14 cellular contexts compared by ENCODE assay signal in the genomic region with DNA sequence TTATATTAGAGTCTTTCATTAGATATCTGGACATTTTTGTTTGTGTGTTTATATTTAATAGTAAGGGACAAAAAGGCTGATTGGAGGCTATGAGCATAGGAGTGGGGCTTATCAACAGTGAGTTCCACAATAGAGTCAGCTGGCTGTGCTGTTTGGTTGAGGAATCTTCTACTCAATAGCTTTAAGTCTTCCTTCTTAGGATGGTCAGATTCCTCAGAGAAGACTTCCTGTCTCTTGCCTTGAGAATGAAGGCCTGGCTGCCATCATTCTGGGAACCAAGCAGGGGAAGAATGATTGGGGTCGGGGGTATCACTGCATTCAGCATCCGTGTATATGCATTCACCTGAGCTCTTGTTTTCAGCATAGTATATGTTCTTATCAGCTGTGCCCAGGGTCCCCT. TPM values are rescaled to one million over a fixed set of nuclear protein-coding genes. Genes with fewer than 3 reads are reported as not detected.
"Had no signal": no experiment of that assay in that cellular context is flagged by ENCODE, and none has a peak within 500 bp of the region (broad histone marks: within the 10 kb centered on the region; RNA-seq: fewer than 3 reads in every experiment).

No MANE protein-coding gene starts in this region.

- H3K9me3 ChIP-seq: gastroesophageal sphincter had no signal

- H3K4me3 Mint-ChIP-seq: activated CD8-positive, alpha-beta memory T cell treated with anti-CD3 and anti-CD28 coated beads, Interleukin-2, amount 10 ng/mL, durations not matched to agents 7 days and 5 days; activated T-cell treated with anti-CD3 and anti-CD28 coated beads, Interleukin-2, amount 50 U/mL, for 24 hours; type B pancreatic cell had no signal

- H2AFZ ChIP-seq: parathyroid adenoma had no signal

- H3K27ac ChIP-seq: brain microvascular endothelial cell, gastroesophageal sphincter, parathyroid adenoma had no signal

- H3K9me3 Mint-ChIP-seq: activated naive CD4-positive, alpha-beta T cell treated with anti-CD3 and anti-CD28 coated beads, Interleukin-2, amount 50 U/mL, for 72 hours; activated T-cell treated with anti-CD3 and anti-CD28 coated beads, Interleukin-2, amount 50 U/mL, for 24 hours; type B pancreatic cell had no signal

- H3K4me3 ChIP-seq: gastroesophageal sphincter, skin epidermis had no signal

- H3K27ac Mint-ChIP-seq: activated CD8-positive, alpha-beta memory T cell treated with anti-CD3 and anti-CD28 coated beads, Interleukin-2, amount 10 ng/mL, durations not matched to agents 7 days and 5 days; activated T-cell treated with anti-CD3 and anti-CD28 coated beads, Interleukin-2, amount 50 U/mL, for 24 hours; type B pancreatic cell had no signal

- DNase-seq: activated CD4-positive, alpha-beta T cell treated with anti-CD3 and anti-CD28 coated beads, Interleukin-2, amount 50 U/mL, for 48 hours; activated CD4-positive, CD25-positive, alpha-beta regulatory T cell treated with anti-CD3 and anti-CD28 coated beads, Interleukin-2, amount 50 U/mL, for 72 hours; activated CD8-positive, alpha-beta memory T cell treated with anti-CD3 and anti-CD28 coated beads, Interleukin-2, amount 10 ng/mL, durations not matched to agents 7 days and 5 days; activated effector memory CD4-positive, alpha-beta T cell treated with Interleukin-2 at 50 U/mL for 16 hours; activated T-cell treated with anti-CD3 and anti-CD28 coated beads, Interleukin-2, amount 50 U/mL, for 24 hours; amygdala; brain microvascular endothelial cell had no signal

- H3K27me3 ChIP-seq: brain microvascular endothelial cell, gastroesophageal sphincter had no signal

- ATAC-seq: activated CD8-positive, alpha-beta memory T cell treated with anti-CD3 and anti-CD28 coated beads, Interleukin-2, amount 10 ng/mL, durations not matched to agents 7 days and 5 days; activated naive CD4-positive, alpha-beta T cell treated with anti-CD3 and anti-CD28 coated beads, Interleukin-2, amount 50 U/mL, for 72 hours; gastroesophageal sphincter; SK-N-SH treated with all-trans-retinoic acid at 6 μM for 48 hours had no signal

- H3K27me3 Mint-ChIP-seq: activated CD8-positive, alpha-beta memory T cell treated with anti-CD3 and anti-CD28 coated beads, Interleukin-2, amount 10 ng/mL, durations not matched to agents 7 days and 5 days; activated T-cell treated with anti-CD3 and anti-CD28 coated beads, Interleukin-2, amount 50 U/mL, for 24 hours; type B pancreatic cell had no signal

RNA-seq across cellular contexts. Expression of a gene that starts 31.9 kb away (rescaled TPM):
- total RNA-seq: gastroesophageal sphincter, kidney epithelial cell had no signal
